ENCODE assay signal across 1 cellular context in genomic region chr2:203328735-203329549, GRCh38.
TF ChIP-seq lines count a peak whose summit lies in the region.

No MANE protein-coding gene starts in this region.

TF ChIP-seq in HEK293, 187 proteins besides CTCF, POLR2A, EP300 and RAD21 (continued from another document and continues in another):
- TF ChIP-seq ZBTB49 (tag by site-specific recombination; IDR thresholded peaks at IDR 0.05; ENCODE audit: low read depth): no peak
- TF ChIP-seq ZBTB10 (tag by site-specific recombination; IDR thresholded peaks at IDR 0.05): no peak
- TF ChIP-seq ZNF629 (tag by site-specific recombination; IDR thresholded peaks at IDR 0.05): peak; percentile 10; the same call in 1 of the 2 replicates
- TF ChIP-seq ZNF580 (tag by site-specific recombination; IDR thresholded peaks at IDR 0.05): no peak
- TF ChIP-seq ZNF623 (tag by site-specific recombination; IDR thresholded peaks at IDR 0.05): no peak
- TF ChIP-seq ZNF391 (tag by site-specific recombination; IDR thresholded peaks at IDR 0.05; ENCODE audit: borderline replicate concordance, low read depth): no peak
- no peak for TF ChIP-seq ZNF677 (tag by site-specific recombination; IDR thresholded peaks at IDR 0.05)
- TF ChIP-seq OVOL3 (tag by site-specific recombination; IDR thresholded peaks at IDR 0.05): no peak
- TF ChIP-seq HOXD13 (CRISPR knock-in tag; IDR thresholded peaks at IDR 0.05; ENCODE audit: borderline replicate concordance): no peak
- no peak for TF ChIP-seq ZNF221 (tag by site-specific recombination; IDR thresholded peaks at IDR 0.05; ENCODE audit: borderline replicate concordance)
- TF ChIP-seq GFI1B (tag by site-specific recombination; IDR thresholded peaks at IDR 0.05): no peak
- no peak for TF ChIP-seq OSR2 (tag by site-specific recombination; IDR thresholded peaks at IDR 0.05)
- no peak for TF ChIP-seq INSM2 (tag by site-specific recombination; IDR thresholded peaks at IDR 0.05)
- TF ChIP-seq ZBTB20 (tag by site-specific recombination; IDR thresholded peaks at IDR 0.05): 0 out of 2 replicates have a peak, but pooled peaks have one; percentile 7
- no peak for TF ChIP-seq ZSCAN16 (tag by site-specific recombination; IDR thresholded peaks at IDR 0.05)
- TF ChIP-seq ZNF324 (tag by site-specific recombination; IDR thresholded peaks at IDR 0.05): no peak
- peak; percentile 70; the same call in 1 of the 2 replicates for TF ChIP-seq ZNF398 (tag by site-specific recombination; IDR thresholded peaks at IDR 0.05)
- peak; percentile 74 for TF ChIP-seq EGR2 (tag by site-specific recombination; IDR thresholded peaks at IDR 0.05; ENCODE audit: low read depth)
- TF ChIP-seq ZNF404 (tag by site-specific recombination; IDR thresholded peaks at IDR 0.05): no peak
- TF ChIP-seq ZNF350 (tag by site-specific recombination; IDR thresholded peaks at IDR 0.05): no peak
- no peak for TF ChIP-seq ZNF639 (tag by site-specific recombination; IDR thresholded peaks at IDR 0.05)
- TF ChIP-seq ZFP3 (tag by site-specific recombination; IDR thresholded peaks at IDR 0.05; ENCODE audit: low read depth): no peak
- TF ChIP-seq ZBTB7A (tag by site-specific recombination; IDR thresholded peaks at IDR 0.05; ENCODE audit: low read depth): no peak
- TF ChIP-seq ZNF600 (tag by site-specific recombination; IDR thresholded peaks at IDR 0.05): no peak
- no peak for TF ChIP-seq ZNF223 (tag by site-specific recombination; IDR thresholded peaks at IDR 0.05)
- no peak for TF ChIP-seq KLF1 (tag by site-specific recombination; IDR thresholded peaks at IDR 0.05)
- no peak for TF ChIP-seq ZNF473 (tag by site-specific recombination; IDR thresholded peaks at IDR 0.05)
- TF ChIP-seq ZNF239 (tag by site-specific recombination; IDR thresholded peaks at IDR 0.05): no peak
- TF ChIP-seq KLF9 (tag by site-specific recombination; IDR thresholded peaks at IDR 0.05; ENCODE audit: low read depth): 0 out of 2 replicates have a peak, but pooled peaks have one; percentile 39
- TF ChIP-seq ZNF549 (tag by site-specific recombination; IDR thresholded peaks at IDR 0.05): no peak
- no peak for TF ChIP-seq ZNF621 (tag by site-specific recombination; IDR thresholded peaks at IDR 0.05)
- TF ChIP-seq ZNF707 (tag by site-specific recombination; IDR thresholded peaks at IDR 0.05): no peak
- no peak for TF ChIP-seq ZNF146 (tag by site-specific recombination; IDR thresholded peaks at IDR 0.05)
- no peak for TF ChIP-seq ZNF692 (tag by site-specific recombination; IDR thresholded peaks at IDR 0.05)
- no peak for TF ChIP-seq ELK4 (IDR thresholded peaks at IDR 0.05; ENCODE audit: borderline replicate concordance, low read depth, low read length)
- TF ChIP-seq ZNF501 (tag by site-specific recombination; IDR thresholded peaks at IDR 0.05): no peak
- TF ChIP-seq BCL11B (tag by site-specific recombination; IDR thresholded peaks at IDR 0.05; ENCODE audit: low read depth): no peak
- TF ChIP-seq KLF8 (tag by site-specific recombination; IDR thresholded peaks at IDR 0.05): peak; percentile 49; the same call in 1 of the 2 replicates
- TF ChIP-seq MZF1 (tag by site-specific recombination; IDR thresholded peaks at IDR 0.05; ENCODE audit: borderline replicate concordance): 0 out of 2 replicates have a peak, but pooled peaks have one; percentile 25
- TF ChIP-seq ZNF280D (tag by site-specific recombination; IDR thresholded peaks at IDR 0.05): no peak
- no peak for TF ChIP-seq ZBTB1 (tag by site-specific recombination; IDR thresholded peaks at IDR 0.05)
- TF ChIP-seq ZNF362 (tag by site-specific recombination; IDR thresholded peaks at IDR 0.05): peak; percentile 68; the same call in 1 of the 2 replicates
- no peak for TF ChIP-seq ZNF488 (tag by site-specific recombination; IDR thresholded peaks at IDR 0.05)
- TF ChIP-seq ZNF560 (tag by site-specific recombination; IDR thresholded peaks at IDR 0.05; ENCODE audit: borderline replicate concordance): no peak
- TF ChIP-seq ZBTB17 (tag by site-specific recombination; IDR thresholded peaks at IDR 0.05): peak; percentile 32; the same call in 1 of the 2 replicates
- TF ChIP-seq ZNF585B (tag by site-specific recombination; IDR thresholded peaks at IDR 0.05): no peak
- TF ChIP-seq ZNF624 (tag by site-specific recombination; IDR thresholded peaks at IDR 0.05): no peak
- TF ChIP-seq ZNF416 (tag by site-specific recombination; IDR thresholded peaks at IDR 0.05): no peak
